Comparison of ENCODE assay signal across 15 cellular contexts in genomic region chr19:2154587-2155075, GRCh38. TPM values are rescaled to one million over a fixed set of nuclear protein-coding genes. Genes with fewer than 3 reads are reported as not detected.
DNase-seq lines count a peak whose midpoint lies in the region; ATAC-seq and TF ChIP-seq lines count a peak whose summit lies in the region.
"Had no signal": no experiment of that assay in that cellular context is flagged by ENCODE, and none has a peak within 500 bp of the region (broad histone marks: within the 10 kb centered on the region; RNA-seq: fewer than 3 reads in every experiment).

No MANE protein-coding gene starts in this region.

- no peaks in the 10 kb centered on the region for H3K36me3 Mint-ChIP-seq in chondrocyte (ENCODE audit: low read depth)
- peaks cover 4% of the 10 kb centered on the region for H3K36me3 Mint-ChIP-seq in CD4-positive, alpha-beta T cell (ENCODE audit: low read depth)

- H3K9me3 Mint-ChIP-seq in chondrocyte (ENCODE audit: low read depth): no peaks in the 10 kb centered on the region
- H3K9me3 Mint-ChIP-seq in CD4-positive, alpha-beta T cell: no peaks in the 10 kb centered on the region
- H3K9me3 Mint-ChIP-seq: activated CD4-positive, alpha-beta T cell treated with anti-CD3 and anti-CD28 coated beads, Interleukin-2, amount 10 ng/mL, durations not matched to agents 7 days and 5 days had no signal

- H3K27ac Mint-ChIP-seq in chondrocyte (ENCODE audit: unreplicated experiment): peak overlapping the region; percentile 38
- no peak overlapping the region for H3K27ac Mint-ChIP-seq in CD4-positive, alpha-beta T cell
- H3K27ac Mint-ChIP-seq: activated CD4-positive, alpha-beta T cell treated with anti-CD3 and anti-CD28 coated beads, Interleukin-2, amount 10 ng/mL, durations not matched to agents 7 days and 5 days had no signal

- H3K27ac ChIP-seq in C4-2B (peak overlapping the region; percentile 62), mucosa of rectum (ENCODE audit: low read depth in 2 of 2, low read length in 2 of 2) (peak overlapping the region; percentile 70 to 89), OCI-LY7 (ENCODE audit: low read depth, low read length, poor library complexity, severe bottlenecking) (no peak overlapping the region), substantia nigra (ENCODE audit: low read depth, low read length, poor library complexity, severe bottlenecking) (no peak overlapping the region)
- no peak overlapping the region for H3K27ac ChIP-seq in CD4-positive, alpha-beta T cell (ENCODE audit: low read depth, low read length)

- no peak overlapping the region for H3K4me3 Mint-ChIP-seq in chondrocyte (ENCODE audit: unreplicated experiment)
- no peak overlapping the region for H3K4me3 Mint-ChIP-seq in CD4-positive, alpha-beta T cell
- H3K4me3 Mint-ChIP-seq: activated CD4-positive, alpha-beta T cell treated with anti-CD3 and anti-CD28 coated beads, Interleukin-2, amount 10 ng/mL, durations not matched to agents 7 days and 5 days had no signal

- BruUV-seq in OCI-LY7 (replicated peaks; lab: Mats Ljungman, UMichigan): no TSS peak

- peaks cover 15% of the 10 kb centered on the region for H3K79me2 ChIP-seq in OCI-LY7 (ENCODE audit: insufficient read depth, low read depth, low read length)

- no peaks in the 10 kb centered on the region for H3K36me3 ChIP-seq in mucosa of rectum (ENCODE audit: control insufficient read depth in 2 of 2, insufficient read depth in 2 of 2, low read length in 2 of 2)
- H3K36me3 ChIP-seq in OCI-LY7 (ENCODE audit: insufficient read depth, low read length): peaks cover 1% of the 10 kb centered on the region; the same call in 1 of the 2 replicates

- H3K27me3 ChIP-seq in mucosa of rectum (ENCODE audit: control insufficient read depth in 2 of 2, insufficient read depth in 2 of 2, low read length in 2 of 2): no peaks in the 10 kb centered on the region
- H3K27me3 ChIP-seq in CD4-positive, alpha-beta T cell (ENCODE audit: control insufficient read depth, insufficient read depth, low read length): no peaks in the 10 kb centered on the region
- H3K27me3 ChIP-seq: BE2C had no signal

- H3K9me3 ChIP-seq in mucosa of rectum (ENCODE audit: control insufficient read depth in 2 of 2, low read length in 2 of 2) (no peaks in the 10 kb centered on the region), OCI-LY7 (ENCODE audit: low read length) (no peaks in the 10 kb centered on the region)
- H3K9me3 ChIP-seq in CD4-positive, alpha-beta T cell (ENCODE audit: control insufficient read depth, low read length): no peaks in the 10 kb centered on the region
- H3K9me3 ChIP-seq: BE2C had no signal

- intact Hi-C loops in OCI-LY7 (cut with micrococcal nuclease; ENCODE audit: unreplicated experiment): loop anchor here (5.0 kb wide), 2 partner anchors 137 to 163 kb away; partner anchors contain the start of gene BTBD2
- intact Hi-C loops in CD4-positive, alpha-beta T cell (cut with DNase I, micrococcal nuclease): loop anchor here in 1 of 2 experiments (5.0 kb wide), 3 partner anchors 137 to 458 kb away; partner anchors contain the start of genes BTBD2, LSM7 and SPPL2B

- H3K9ac ChIP-seq in mucosa of rectum (ENCODE audit: low read depth in 1 of 2, low read length in 2 of 2): peak overlapping the region; percentile 32 to 60

- no peak overlapping the region for H2AFZ ChIP-seq in OCI-LY7 (ENCODE audit: low read length)

- H3K4me1 ChIP-seq in mucosa of rectum (ENCODE audit: control insufficient read depth in 2 of 2, insufficient read depth in 2 of 2, low read length in 2 of 2) (peaks cover 17 to 22% of the 10 kb centered on the region in 2 donors), OCI-LY7 (ENCODE audit: insufficient read depth, low read length, poor library complexity, severe bottlenecking) (peaks cover 15% of the 10 kb centered on the region)

- POLR2A ChIA-PET in OCI-LY7 (lab: Charles Lee): interaction anchor here (0.6 kb wide), 3 partner anchors 13 to 687 kb away, joined by 3 read pairs; no protein-coding TSS in a partner anchor
- POLR2A ChIA-PET in CD4-positive, alpha-beta T cell (lab: Charles Lee): no interaction called here

- no peak overlapping the region for H3K4me3 ChIP-seq in mucosa of rectum (ENCODE audit: low read length in 2 of 2)
- no peak overlapping the region for H3K4me3 ChIP-seq in OCI-LY7 (ENCODE audit: low read depth, low read length, poor library complexity, severe bottlenecking)

- no peak for TF ChIP-seq CTCF in C4-2B (conservative IDR thresholded peaks at IDR 0.05)
- TF ChIP-seq CTCF in chondrocyte (IDR thresholded peaks at IDR 0.05): no peak
- TF ChIP-seq CTCF in OCI-LY7 (conservative IDR thresholded peaks at IDR 0.05; ENCODE audit: low read length): no peak
- no peak for TF ChIP-seq CTCF in CD4-positive, alpha-beta T cell (IDR thresholded peaks at IDR 0.05)

- H3K27me3 Mint-ChIP-seq in chondrocyte (ENCODE audit: low read depth): no peaks in the 10 kb centered on the region
- H3K27me3 Mint-ChIP-seq in CD4-positive, alpha-beta T cell: no peaks in the 10 kb centered on the region
- H3K27me3 Mint-ChIP-seq: activated CD4-positive, alpha-beta T cell treated with anti-CD3 and anti-CD28 coated beads, Interleukin-2, amount 10 ng/mL, durations not matched to agents 7 days and 5 days had no signal

- peaks cover 7% of the 10 kb centered on the region; the same call in 1 of the 2 replicates for H4K20me1 ChIP-seq in OCI-LY7 (ENCODE audit: insufficient read depth, low read length)

- CTCF ChIA-PET in OCI-LY7 (lab: Charles Lee; ENCODE audit: unreplicated experiment): no interaction called here
- CTCF ChIA-PET in CD4-positive, alpha-beta T cell (lab: Charles Lee): no interaction called here

- no peak overlapping the region for H3K4me2 ChIP-seq in OCI-LY7 (ENCODE audit: low read length)

- no peak for ATAC-seq in CD4-positive, alpha-beta T cell (ENCODE audit: poor library complexity)

- peaks cover 21% of the 10 kb centered on the region for H3K4me1 Mint-ChIP-seq in chondrocyte (ENCODE audit: low read depth)
- H3K4me1 Mint-ChIP-seq in CD4-positive, alpha-beta T cell (ENCODE audit: low read depth): peaks cover 17% of the 10 kb centered on the region

- H3K9me2 ChIP-seq in OCI-LY7 (ENCODE audit: insufficient read depth, low read length): no peaks in the 10 kb centered on the region

- DNase-seq in NCI-H226: peak; percentile 74
- DNase-seq in chondrocyte (ENCODE audit: low spot score): no peak
- no peak for DNase-seq in C1 segment of cervical spinal cord (lab: John Stamatoyannopoulos, UW)
- no peak for DNase-seq in OCI-LY7 (ENCODE audit: low spot score)
- DNase-seq in substantia nigra (lab: John Stamatoyannopoulos, UW): no peak
- no peak for DNase-seq in CD4-positive, alpha-beta T cell
- DNase-seq: activated CD4-positive, alpha-beta T cell treated with anti-CD3 and anti-CD28 coated beads, Interleukin-2, amount 10 ng/mL, durations not matched to agents 7 days and 5 days; activated effector memory CD4-positive, alpha-beta T cell treated with anti-CD3 and anti-CD28 coated beads, Interleukin-2, amount 50 U/mL, for 16 hours; BE2C; cerebellar nuclear complex; foreskin melanocyte; kidney; NCI-H1417 treated with DMSO at 0.1 percent for 48 hours had no signal

RNA-seq across cellular contexts. Expression of gene AP3D1, which starts 3.3 kb away (rescaled TPM):
- total RNA-seq in chondrocyte (139 to 157 TPM (median 144 TPM) in 3 replicates), OCI-LY7 (2022) (95.0 and 99.8 TPM in 2 replicates)
- 56.6 and 80.0 TPM in 2 replicates for total RNA-seq in OCI-LY7 (2014; rRNA removed; shearing (Covaris generic))
- total RNA-seq in CD4-positive, alpha-beta T cell: 10 to 100 TPM; 41.8 to 41.9 TPM

RNA-seq across cellular contexts. Expression of gene DOT1L, which starts 9.1 kb away (rescaled TPM):
- 24.0 to 26.2 TPM (median 24.9 TPM) in 3 replicates for total RNA-seq in chondrocyte
- 19.5 and 27.7 TPM in 2 replicates for total RNA-seq in OCI-LY7 (2014; rRNA removed; shearing (Covaris generic))
- 86.0 and 88.3 TPM in 2 replicates for total RNA-seq in OCI-LY7 (2022)
- 10 to 100 TPM; 20.9 to 24.8 TPM for total RNA-seq in CD4-positive, alpha-beta T cell

RNA-seq across cellular contexts. Expression of gene IZUMO4, which starts 57.9 kb away (rescaled TPM):
- total RNA-seq in chondrocyte (2.4 to 3.9 TPM (median 3.2 TPM) in 3 replicates), OCI-LY7 (2022) (6.1 and 7.3 TPM in 2 replicates)
- 11.2 and 12.9 TPM in 2 replicates for total RNA-seq in OCI-LY7 (2014; rRNA removed; shearing (Covaris generic))
- 10 to 100 TPM; 17.4 to 17.9 TPM for total RNA-seq in CD4-positive, alpha-beta T cell

RNA-seq across cellular contexts. Expression of gene MOB3A, which starts 58.5 kb away (rescaled TPM):
- total RNA-seq in chondrocyte (34.6 to 48.0 TPM (median 45.5 TPM) in 3 replicates), OCI-LY7 (2022) (87.5 and 111 TPM in 2 replicates)
- total RNA-seq in OCI-LY7 (2014; rRNA removed; shearing (Covaris generic)): 41.7 and 54.6 TPM in 2 replicates
- 10 to 100 TPM; 96.4 to 97.3 TPM for total RNA-seq in CD4-positive, alpha-beta T cell

Comparison
In these comparisons a context has a peak if more than half of its experiments do, and no peak if none do; other contexts are left out.
1. H3K27ac ChIP-seq: peak in C4-2B (single experiment) and mucosa of rectum (2 of 2); none in OCI-LY7 (single experiment), substantia nigra (single experiment) and CD4-positive, alpha-beta T cell (single experiment).